18 cellular contexts compared by ENCODE assay signal in the genomic region with DNA sequence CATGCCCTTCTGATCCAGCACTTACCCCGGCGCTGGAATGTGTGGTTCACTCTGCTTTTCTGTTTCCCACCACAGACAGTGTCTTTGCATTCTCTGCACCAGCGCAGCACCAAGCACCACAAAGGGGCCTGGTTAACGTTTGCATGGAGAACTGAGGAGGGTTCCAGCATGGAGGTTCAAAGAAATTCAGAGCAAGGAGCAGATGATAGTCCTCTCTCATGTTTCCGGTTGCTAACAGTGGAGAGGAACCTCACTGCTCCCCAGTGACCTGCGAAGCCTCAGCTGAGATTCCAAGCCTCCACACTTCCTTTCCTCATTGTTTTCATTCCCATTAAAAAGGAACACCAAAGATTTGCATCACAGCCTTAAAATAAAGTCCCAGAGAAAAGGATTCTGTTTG.
DNase-seq lines count a peak whose midpoint lies in the region; ATAC-seq and TF ChIP-seq lines count a peak whose summit lies in the region.
"Had no signal": no experiment of that assay in that cellular context is flagged by ENCODE, and none has a peak within 500 bp of the region (broad histone marks: within the 10 kb centered on the region; RNA-seq: fewer than 3 reads in every experiment).

No MANE protein-coding gene starts in this region.

- H3K36me3 ChIP-seq in esophagus muscularis mucosa: peaks cover 0 to 4% (median 0%) of the 10 kb centered on the region in 4 donors
- no peaks in the 10 kb centered on the region for H3K36me3 ChIP-seq in thoracic aorta
- H3K36me3 ChIP-seq in suprapubic skin: no peaks in the 10 kb centered on the region
- H3K36me3 ChIP-seq: WERI-Rb-1 had no signal

- TF ChIP-seq EP300 in esophagus muscularis mucosa (IDR thresholded peaks at IDR 0.05) (no peak), suprapubic skin (IDR thresholded peaks at IDR 0.05) (no peak)

- H3K4me1 ChIP-seq in esophagus muscularis mucosa (peaks cover 88 to 100% (median 96%) of the 10 kb centered on the region in 4 donors), thoracic aorta (ENCODE audit: control insufficient read depth in 1 of 2, low read depth in 2 of 2) (peaks cover 10 to 75% of the 10 kb centered on the region in 2 donors), suprapubic skin (peaks cover 20% of the 10 kb centered on the region)

- H3K9me3 Mint-ChIP-seq in nephron: no peaks in the 10 kb centered on the region
- H3K9me3 Mint-ChIP-seq: activated naive CD4-positive, alpha-beta T cell treated with anti-CD3 and anti-CD28 coated beads, Interleukin-2, amount 50 U/mL, for 24 hours; CD4-positive, alpha-beta memory T cell; IgD-negative memory B cell had no signal

- DNase-seq in amniotic epithelial cell (ENCODE audit: low read depth) (peak; percentile 48), esophagus muscularis mucosa (ENCODE audit: extremely low spot score) (no peak), thoracic aorta (ENCODE audit: low spot score) (no peak), NCI-H146 treated with DMSO at 0.1 percent for 48 hours (lab: John Stamatoyannopoulos, UW; ENCODE audit: unreplicated experiment) (no peak), suprapubic skin (ENCODE audit: low spot score in 2 of 2) (no peak), kidney tubule cell (ENCODE audit: low spot score) (no peak)
- DNase-seq: activated CD8-positive, alpha-beta memory T cell treated with anti-CD3 and anti-CD28 coated beads, Interleukin-2, amount 10 ng/mL, durations not matched to agents 7 days and 5 days; CD4-positive, alpha-beta memory T cell; midbrain; NCI-H1105; NCI-H345; stimulated activated CD4-positive, alpha-beta T cell treated with anti-CD3 and anti-CD28 coated beads, Interleukin-4, amount 100 ng/mL, for 24 hours; WERI-Rb-1 had no signal

- H3K4me3 ChIP-seq in esophagus muscularis mucosa (no peak overlapping the region), thoracic aorta (peak overlapping the region; percentile 24), suprapubic skin (no peak overlapping the region)
- H3K4me3 ChIP-seq: GM12878 had no signal

- H3K4me3 Mint-ChIP-seq in nephron: peak overlapping the region in 1 of 3 experiments; percentile 42
- H3K4me3 Mint-ChIP-seq: activated CD8-positive, alpha-beta memory T cell treated with anti-CD3 and anti-CD28 coated beads, Interleukin-2, amount 10 ng/mL, durations not matched to agents 7 days and 5 days; activated naive CD4-positive, alpha-beta T cell treated with anti-CD3 and anti-CD28 coated beads, Interleukin-2, amount 50 U/mL, for 24 hours; CD4-positive, alpha-beta memory T cell; IgD-negative memory B cell had no signal

- H3K9me3 ChIP-seq in esophagus muscularis mucosa (no peaks in the 10 kb centered on the region), thoracic aorta (no peaks in the 10 kb centered on the region), suprapubic skin (no peaks in the 10 kb centered on the region)

- TF ChIP-seq POLR2A in esophagus muscularis mucosa (IDR thresholded peaks at IDR 0.05; ENCODE audit: low read depth): no peak
- no peak for TF ChIP-seq POLR2A in suprapubic skin (IDR thresholded peaks at IDR 0.05)

- WGBS in esophagus muscularis mucosa: 75% methylated on average over 6 of the region's 6 CpGs
- WGBS in suprapubic skin: 81% methylated on average over 6 of the region's 6 CpGs

- intact Hi-C loops in esophagus muscularis mucosa (cut with DNase I): no loop called here

- H3K27me3 Mint-ChIP-seq in nephron (ENCODE audit: low read depth): no peaks in the 10 kb centered on the region

- H3K27ac Mint-ChIP-seq in nephron: peak overlapping the region; percentile 76 to 90 (median 88)
- H3K27ac Mint-ChIP-seq: activated CD8-positive, alpha-beta memory T cell treated with anti-CD3 and anti-CD28 coated beads, Interleukin-2, amount 10 ng/mL, durations not matched to agents 7 days and 5 days; activated naive CD4-positive, alpha-beta T cell treated with anti-CD3 and anti-CD28 coated beads, Interleukin-2, amount 50 U/mL, for 24 hours; CD4-positive, alpha-beta memory T cell; IgD-negative memory B cell had no signal

- H3K27me3 ChIP-seq in esophagus muscularis mucosa: no peaks in the 10 kb centered on the region
- H3K27me3 ChIP-seq in thoracic aorta (replicated peaks; ENCODE audit: insufficient read depth): no peaks in the 10 kb centered on the region
- H3K27me3 ChIP-seq in suprapubic skin: no peaks in the 10 kb centered on the region

- peaks cover 79% of the 10 kb centered on the region for H3K4me1 Mint-ChIP-seq in nephron
- H3K4me1 Mint-ChIP-seq: activated naive CD4-positive, alpha-beta T cell treated with anti-CD3 and anti-CD28 coated beads, Interleukin-2, amount 50 U/mL, for 24 hours had no signal

- TF ChIP-seq CTCF in esophagus muscularis mucosa (IDR thresholded peaks at IDR 0.05): no peak
- no peak for TF ChIP-seq CTCF in nephron (IDR thresholded peaks at IDR 0.05; ENCODE audit: unreplicated experiment in 3 of 3)
- no peak for TF ChIP-seq CTCF in thoracic aorta (IDR thresholded peaks at IDR 0.05)
- TF ChIP-seq CTCF in suprapubic skin (IDR thresholded peaks at IDR 0.05): no peak

- H3K27ac ChIP-seq in esophagus muscularis mucosa (replicated peaks in 1 of 4) (peak overlapping the region; percentile 53 to 64 (median 58)), thoracic aorta (peak overlapping the region; percentile 4 to 50), suprapubic skin (no peak overlapping the region)
- H3K27ac ChIP-seq: WERI-Rb-1 had no signal

- no peaks in the 10 kb centered on the region for H3K36me3 Mint-ChIP-seq in nephron (ENCODE audit: low read depth)
- H3K36me3 Mint-ChIP-seq: activated CD8-positive, alpha-beta memory T cell treated with anti-CD3 and anti-CD28 coated beads, Interleukin-2, amount 10 ng/mL, durations not matched to agents 7 days and 5 days; activated naive CD4-positive, alpha-beta T cell treated with anti-CD3 and anti-CD28 coated beads, Interleukin-2, amount 50 U/mL, for 24 hours; CD4-positive, alpha-beta memory T cell; IgD-negative memory B cell had no signal

- ATAC-seq in thoracic aorta (ENCODE audit: insufficient number of reproducible peaks, low FRiP score, low read depth) (no peak), GM21390 (IDR thresholded peaks at IDR 0.05; ENCODE audit: unreplicated experiment) (no peak)
- ATAC-seq: activated CD8-positive, alpha-beta memory T cell treated with anti-CD3 and anti-CD28 coated beads, Interleukin-2, amount 10 ng/mL, durations not matched to agents 7 days and 5 days; GM12878 had no signal
